ENCODE assay signal across 24 cellular contexts in genomic region chr1:41521766-41522165, GRCh38. TPM values are rescaled to one million over a fixed set of nuclear protein-coding genes. Genes with fewer than 3 reads are reported as not detected.
"Had no signal": no experiment of that assay in that cellular context is flagged by ENCODE, and none has a peak within 500 bp of the region (broad histone marks: within the 10 kb centered on the region; RNA-seq: fewer than 3 reads in every experiment).

No MANE protein-coding gene starts in this region.

- H3K9me3 Mint-ChIP-seq: immature natural killer cell had no signal

- H3K4me3 ChIP-seq: body of pancreas, colonic mucosa, gastrocnemius medialis, prostate gland, right atrium auricular region, skin epidermis, tibial artery, uterus had no signal

- H3K36me3 Mint-ChIP-seq: natural killer cell had no signal

- DNase-seq: activated CD4-positive, alpha-beta T cell treated with anti-CD3 and anti-CD28 coated beads for 1 hour; activated CD4-positive, alpha-beta T cell treated with anti-CD3 and anti-CD28 coated beads, Interleukin-2, amount 50 U/mL, for 48 hours; activated T-cell treated with anti-CD3 and anti-CD28 coated beads for 4 hours; amygdala; body of pancreas; central memory CD4-positive, alpha-beta T cell; colonic mucosa; gastrocnemius medialis; head of caudate nucleus; immature natural killer cell; mesenchymal stem cell; natural killer cell; occipital lobe; stimulated activated naive CD8-positive, alpha-beta T cell treated with anti-CD3 and anti-CD28 coated beads, Interleukin-15, Interleukin-2, amounts not matched to agents 100 U/mL and 50 U/mL, for 24 hours; substantia nigra; SW 1271; T-helper 2 cell; tibial artery; uterus had no signal

- H3K9me3 ChIP-seq: body of pancreas, colonic mucosa, gastrocnemius medialis, prostate gland, right atrium auricular region, tibial artery, uterus had no signal

- H3K27me3 ChIP-seq: body of pancreas, colonic mucosa, gastrocnemius medialis, right atrium auricular region, tibial artery, uterus had no signal

- H3K36me3 ChIP-seq: colonic mucosa, gastrocnemius medialis, prostate gland, right atrium auricular region, uterus had no signal

- H3K4me3 Mint-ChIP-seq: activated naive CD8-positive, alpha-beta T cell; natural killer cell had no signal

- H3K27ac Mint-ChIP-seq: immature natural killer cell, natural killer cell had no signal

- H3K27me3 Mint-ChIP-seq: activated naive CD8-positive, alpha-beta T cell had no signal

- H3K27ac ChIP-seq: body of pancreas, colonic mucosa, gastrocnemius medialis, prostate gland, right atrium auricular region, skin epidermis, tibial artery, uterus, VCaP had no signal

- H3K4me1 ChIP-seq: colonic mucosa, prostate gland, uterus had no signal

RNA-seq across cellular contexts. Expression of gene EDN2, which starts 37.3 kb away (rescaled TPM):
- total RNA-seq: gastrocnemius medialis, occipital lobe had no signal
- polyA plus RNA-seq: immature natural killer cell had no signal
